16 cellular contexts compared by ENCODE assay signal in genomic region chr6:36128793-36129192, GRCh38. TPM values are rescaled to one million over a fixed set of nuclear protein-coding genes. Genes with fewer than 3 reads are reported as not detected.
DNase-seq lines count a peak whose midpoint lies in the region; ATAC-seq and TF ChIP-seq lines count a peak whose summit lies in the region.
"Had no signal": no experiment of that assay in that cellular context is flagged by ENCODE, and none has a peak within 500 bp of the region (broad histone marks: within the 10 kb centered on the region; RNA-seq: fewer than 3 reads in every experiment).

No MANE protein-coding gene starts in this region.

- H3K4me3 Mint-ChIP-seq in activated naive CD4-positive, alpha-beta T cell treated with anti-CD3 and anti-CD28 coated beads, Interleukin-2, amount 50 U/mL, for 24 hours, result peak overlapping the region; percentile 68
- H3K4me3 Mint-ChIP-seq in dendritic cell treated with granulocyte-macrophage colony-stimulating factor and Interleukin-4, amounts not matched to agents 40 ng/mL and 50 ng/mL, for 4 days, result no peak overlapping the region
- peak overlapping the region in 1 of 2 donors; percentile 8 for H3K4me3 Mint-ChIP-seq in stimulated activated naive B cell treated with anti-CD40 and anti-IgM and Interleukin-4, amounts not matched to agents 10 μg/mL and 1 μg/mL and 100 μg/mL, for 72 hours

- intact Hi-C loops in dendritic cell treated with granulocyte-macrophage colony-stimulating factor and Interleukin-4, amounts not matched to agents 40 ng/mL and 50 ng/mL, for 4 days (cut with micrococcal nuclease), result no loop called here
- intact Hi-C loops in sciatic nerve (cut with DNase I), result no loop called here

- no peaks in the 10 kb centered on the region for H3K27me3 ChIP-seq in KMS-11 (ENCODE audit: insufficient read depth, low read depth)
- H3K27me3 ChIP-seq: SJCRH30, testis had no signal

- H3K27ac ChIP-seq in KMS-11, result no peak overlapping the region; the same call in 1 of the 2 replicates
- H3K27ac ChIP-seq: SJCRH30, testis had no signal

- H3K27ac Mint-ChIP-seq in activated naive CD4-positive, alpha-beta T cell treated with anti-CD3 and anti-CD28 coated beads, Interleukin-2, amount 50 U/mL, for 24 hours, result peak overlapping the region; percentile 12
- H3K27ac Mint-ChIP-seq in dendritic cell treated with granulocyte-macrophage colony-stimulating factor and Interleukin-4, amounts not matched to agents 40 ng/mL and 50 ng/mL, for 4 days, result peak overlapping the region; percentile 80
- H3K27ac Mint-ChIP-seq in stimulated activated naive B cell treated with anti-CD40 and anti-IgM and Interleukin-4, amounts not matched to agents 10 μg/mL and 1 μg/mL and 100 μg/mL, for 72 hours, result peak overlapping the region; percentile 62

- peaks cover 8% of the 10 kb centered on the region for H3K36me3 Mint-ChIP-seq in activated naive CD4-positive, alpha-beta T cell treated with anti-CD3 and anti-CD28 coated beads, Interleukin-2, amount 50 U/mL, for 24 hours
- H3K36me3 Mint-ChIP-seq in dendritic cell treated with granulocyte-macrophage colony-stimulating factor and Interleukin-4, amounts not matched to agents 40 ng/mL and 50 ng/mL, for 4 days (ENCODE audit: low read depth), result peaks cover 15% of the 10 kb centered on the region
- peaks cover 10 to 17% of the 10 kb centered on the region in 2 donors for H3K36me3 Mint-ChIP-seq in stimulated activated naive B cell treated with anti-CD40 and anti-IgM and Interleukin-4, amounts not matched to agents 10 μg/mL and 1 μg/mL and 100 μg/mL, for 72 hours

- H3K4me2 ChIP-seq in KMS-11, result peak overlapping the region; percentile 73; the same call in 1 of the 2 replicates

- H3K27me3 Mint-ChIP-seq in activated naive CD4-positive, alpha-beta T cell treated with anti-CD3 and anti-CD28 coated beads, Interleukin-2, amount 50 U/mL, for 24 hours, result no peaks in the 10 kb centered on the region
- peaks cover 3% of the 10 kb centered on the region for H3K27me3 Mint-ChIP-seq in dendritic cell treated with granulocyte-macrophage colony-stimulating factor and Interleukin-4, amounts not matched to agents 40 ng/mL and 50 ng/mL, for 4 days
- no peaks in the 10 kb centered on the region for H3K27me3 Mint-ChIP-seq in stimulated activated naive B cell treated with anti-CD40 and anti-IgM and Interleukin-4, amounts not matched to agents 10 μg/mL and 1 μg/mL and 100 μg/mL, for 72 hours

- peaks cover 52% of the 10 kb centered on the region for H3K4me1 ChIP-seq in KMS-11 (ENCODE audit: low read depth, poor library complexity, severe bottlenecking)

- ATAC-seq in stimulated activated naive B cell treated with anti-CD40 and anti-IgM and Interleukin-4, amounts not matched to agents 10 μg/mL and 1 μg/mL and 100 μg/mL, for 72 hours (replicated peaks), result no peak
- ATAC-seq in GM19397 (IDR thresholded peaks at IDR 0.05; ENCODE audit: unreplicated experiment), result no peak
- ATAC-seq in sciatic nerve, result no peak

- no peaks in the 10 kb centered on the region for H3K9me3 Mint-ChIP-seq in activated naive CD4-positive, alpha-beta T cell treated with anti-CD3 and anti-CD28 coated beads, Interleukin-2, amount 50 U/mL, for 24 hours
- no peaks in the 10 kb centered on the region for H3K9me3 Mint-ChIP-seq in dendritic cell treated with granulocyte-macrophage colony-stimulating factor and Interleukin-4, amounts not matched to agents 40 ng/mL and 50 ng/mL, for 4 days
- no peaks in the 10 kb centered on the region for H3K9me3 Mint-ChIP-seq in stimulated activated naive B cell treated with anti-CD40 and anti-IgM and Interleukin-4, amounts not matched to agents 10 μg/mL and 1 μg/mL and 100 μg/mL, for 72 hours

- TF ChIP-seq CTCF in KMS-11 (conservative IDR thresholded peaks at IDR 0.05; ENCODE audit: low read depth, low read length), result no peak

- H2AFZ ChIP-seq in KMS-11 (ENCODE audit: low read depth), result no peak overlapping the region

- no peaks in the 10 kb centered on the region for H3K79me2 ChIP-seq in KMS-11 (ENCODE audit: insufficient read depth, low read depth)

- DNase-seq in activated naive CD4-positive, alpha-beta T cell (lab: John Stamatoyannopoulos, UW), result no peak
- DNase-seq in stimulated activated naive B cell treated with anti-CD40 and anti-IgM and Interleukin-4, amounts not matched to agents 10 μg/mL and 1 μg/mL and 100 μg/mL, for 72 hours, result no peak
- DNase-seq in dedifferentiated amniotic fluid mesenchymal stem cell (ENCODE audit: extremely low spot score) (no peak), sciatic nerve (ENCODE audit: low spot score) (no peak)
- DNase-seq: amygdala; NCI-H187 treated with DMSO at 0.1 percent for 48 hours; NCI-H345; nucleus accumbens; SJCRH30; stimulated activated CD4-positive, alpha-beta T cell treated with anti-CD3 and anti-CD28 coated beads, Interleukin-4, amount 100 ng/mL, for 1 hour; T1000; testis had no signal

- H4K20me1 ChIP-seq in KMS-11 (ENCODE audit: insufficient read depth), result no peaks in the 10 kb centered on the region

- peaks cover 75% of the 10 kb centered on the region for H3K4me1 Mint-ChIP-seq in activated naive CD4-positive, alpha-beta T cell treated with anti-CD3 and anti-CD28 coated beads, Interleukin-2, amount 50 U/mL, for 24 hours
- H3K4me1 Mint-ChIP-seq in dendritic cell treated with granulocyte-macrophage colony-stimulating factor and Interleukin-4, amounts not matched to agents 40 ng/mL and 50 ng/mL, for 4 days (ENCODE audit: low read depth), result peaks cover 65% of the 10 kb centered on the region
- H3K4me1 Mint-ChIP-seq in stimulated activated naive B cell treated with anti-CD40 and anti-IgM and Interleukin-4, amounts not matched to agents 10 μg/mL and 1 μg/mL and 100 μg/mL, for 72 hours, result peaks cover 36 to 54% of the 10 kb centered on the region in 2 donors

- no peak overlapping the region for H3K9ac ChIP-seq in KMS-11

- no peaks in the 10 kb centered on the region for H3K36me3 ChIP-seq in KMS-11 (ENCODE audit: insufficient read depth)
- H3K36me3 ChIP-seq: SJCRH30 had no signal

- no peak overlapping the region for H3K4me3 ChIP-seq in KMS-11 (IDR thresholded peaks at IDR 0.05; ENCODE audit: insufficient read depth, low read depth, low read length)
- H3K4me3 ChIP-seq: SJCRH30, testis had no signal

RNA-seq across cellular contexts. Expression of gene MAPK13, which starts 1.5 kb away (rescaled TPM):
- total RNA-seq in sciatic nerve, result 12.8 TPM

Comparison
In these comparisons a context has a peak if more than half of its experiments do, and no peak if none do; other contexts are left out.
1. H3K27ac Mint-ChIP-seq: peak in every context shown above with its lines; median percentile 80 in dendritic cell treated with granulocyte-macrophage colony-stimulating factor and Interleukin-4, amounts not matched to agents 40 ng/mL and 50 ng/mL, for 4 days; 62 in stimulated activated naive B cell treated with anti-CD40 and anti-IgM and Interleukin-4, amounts not matched to agents 10 μg/mL and 1 μg/mL and 100 μg/mL, for 72 hours; 12 in activated naive CD4-positive, alpha-beta T cell treated with anti-CD3 and anti-CD28 coated beads, Interleukin-2, amount 50 U/mL, for 24 hours.